Comparison of ENCODE assay signal across 8 cellular contexts in genomic region chr21:33231526-33231925, GRCh38. TPM values are rescaled to one million over a fixed set of nuclear protein-coding genes. Genes with fewer than 3 reads are reported as not detected.
DNase-seq lines count a peak whose midpoint lies in the region; ATAC-seq, FAIRE-seq and TF ChIP-seq lines count a peak whose summit lies in the region.

No MANE protein-coding gene starts in this region.

- no peaks in the 10 kb centered on the region for H4K20me1 ChIP-seq in GM23248 (ENCODE audit: insufficient read depth)

- H3K9me3 ChIP-seq in GM23248 (ENCODE audit: low read depth) = no peaks in the 10 kb centered on the region

- 89 to 91% methylated on average over 8 of the region's 8 CpGs for whole genome bisulfite sequencing in GM23248 (ENCODE audit: low coverage in 1 of 2, low lambda C conversion rate in 2 of 2, missing lambda C conversion rate in 2 of 2), 2 experiments

- peak; percentile 66 for ATAC-seq in activated CD8-positive, alpha-beta T cell treated with anti-CD3 and anti-CD28 coated beads for 36 hours
- ATAC-seq in foreskin keratinocyte (no peak), GM19452 (IDR thresholded peaks at IDR 0.05; ENCODE audit: unreplicated experiment) (no peak)

- peak overlapping the region; percentile 92 for H3K4me2 ChIP-seq in GM23248 (ENCODE audit: unreplicated experiment)

- H3K4me1 Mint-ChIP-seq in activated CD8-positive, alpha-beta T cell treated with anti-CD3 and anti-CD28 coated beads for 36 hours (ENCODE audit: low read depth) = peaks cover 59% of the 10 kb centered on the region

- CTCF ChIA-PET in activated CD8-positive, alpha-beta T cell treated with anti-CD3 and anti-CD28 coated beads for 36 hours (lab: Charles Lee) = interaction anchor here (1.2 to 1.4 kb wide), 2 partner anchors 93 to 130 kb away, joined by 3 to 4 read pairs; partner anchors contain the start of gene IFNAR1

- no peaks in the 10 kb centered on the region for H3K27me3 Mint-ChIP-seq in activated CD8-positive, alpha-beta T cell treated with anti-CD3 and anti-CD28 coated beads for 36 hours

- H2AFZ ChIP-seq in GM23248 = no peak overlapping the region

- DNase-seq in GM23248 = no peak
- peak; percentile 75 for DNase-seq in activated CD8-positive, alpha-beta T cell treated with anti-CD3 and anti-CD28 coated beads for 36 hours
- DNase-seq in foreskin keratinocyte = no peak
- DNase-seq in stimulated activated CD4-positive, alpha-beta T cell treated with anti-CD3 and anti-CD28 coated beads, Interleukin-4, amount 100 ng/mL, for 4 hours = peak; percentile 38 to 44
- DNase-seq in HTR-8/SVneo (ENCODE audit: insufficient read length, low spot score) = no peak
- no peak for DNase-seq in NOMO-1 treated with DMSO at 0.1 percent for 48 hours (lab: John Stamatoyannopoulos, UW; ENCODE audit: unreplicated experiment)
- DNase-seq in DMS153 (lab: John Stamatoyannopoulos, UW) = no peak

- H3K36me3 Mint-ChIP-seq in activated CD8-positive, alpha-beta T cell treated with anti-CD3 and anti-CD28 coated beads for 36 hours (ENCODE audit: low read depth) = peaks cover 25% of the 10 kb centered on the region

- H3K9ac ChIP-seq in GM23248 = peak overlapping the region; percentile 97; the same call in 1 of the 2 replicates

- H3K9me3 Mint-ChIP-seq in activated CD8-positive, alpha-beta T cell treated with anti-CD3 and anti-CD28 coated beads for 36 hours = no peaks in the 10 kb centered on the region

- no peaks in the 10 kb centered on the region for H3K9me2 ChIP-seq in GM23248 (ENCODE audit: insufficient read depth)

- H3K27ac ChIP-seq in GM23248 (no peak overlapping the region), foreskin keratinocyte (peak overlapping the region; percentile 93)

- in situ Hi-C loops in GM23248 (cut with MboI) = no loop called here

- H3K27me3 ChIP-seq in GM23248 (replicated peaks; ENCODE audit: insufficient read depth) (no peaks in the 10 kb centered on the region), foreskin keratinocyte (no peaks in the 10 kb centered on the region)

- FAIRE-seq in HTR-8/SVneo (lab: Jason Lieb, UNC) = no peak

- H3K79me2 ChIP-seq in GM23248 (ENCODE audit: insufficient read depth) = peaks cover 50% of the 10 kb centered on the region

- 0 out of 2 replicates have a peak, but pooled peaks cover 4% of the 10 kb centered on the region for H3F3A ChIP-seq in GM23248 (ENCODE audit: insufficient read depth)

- TF ChIP-seq CTCF in activated CD8-positive, alpha-beta T cell treated with anti-CD3 and anti-CD28 coated beads for 36 hours (IDR thresholded peaks at IDR 0.05) = no peak
- no peak for TF ChIP-seq CTCF in foreskin keratinocyte (conservative IDR thresholded peaks at IDR 0.05)

- intact Hi-C loops in activated CD8-positive, alpha-beta T cell treated with anti-CD3 and anti-CD28 coated beads for 36 hours (cut with micrococcal nuclease) = no loop called here

- H3K27ac Mint-ChIP-seq in activated CD8-positive, alpha-beta T cell treated with anti-CD3 and anti-CD28 coated beads for 36 hours = peak overlapping the region; percentile 90

- no peaks in the 10 kb centered on the region for H3K36me3 ChIP-seq in GM23248 (ENCODE audit: low read depth)

- H3K4me3 Mint-ChIP-seq in activated CD8-positive, alpha-beta T cell treated with anti-CD3 and anti-CD28 coated beads for 36 hours = peak overlapping the region; percentile 87

- peak overlapping the region; percentile 93 for H3K4me3 ChIP-seq in GM23248

- H3K4me1 ChIP-seq in GM23248 (ENCODE audit: insufficient read depth) (peaks cover 5% of the 10 kb centered on the region; the same call in 1 of the 2 replicates), foreskin keratinocyte (peaks cover 5% of the 10 kb centered on the region)

- POLR2A ChIA-PET in activated CD8-positive, alpha-beta T cell treated with anti-CD3 and anti-CD28 coated beads for 36 hours (lab: Charles Lee) = interaction anchor here (1.0 to 1.5 kb wide), 3 partner anchors 13 to 34 kb away, joined by 4 to 10 read pairs (median 4); partner anchors contain the start of gene IL10RB

RNA-seq across cellular contexts. Expression of gene IFNAR2, which starts 1.8 kb away (rescaled TPM):
- total RNA-seq in GM23248 (2014; rRNA removed; shearing (Covaris generic)) = 4.0 and 4.3 TPM in 2 replicates
- polyA plus RNA-seq in GM23248 (2016; fragmentation: Nextera tagmentation; extraction: Ambion mirVana) (19.1 and 21.8 TPM in 2 replicates), foreskin keratinocyte (11.3 and 11.8 TPM in 2 replicates)
- total RNA-seq in activated CD8-positive, alpha-beta T cell treated with anti-CD3 and anti-CD28 coated beads for 36 hours = 10 to 100 TPM; 34.3 to 38.6 TPM
- total RNA-seq in foreskin keratinocyte = 8.4 and 10.9 TPM in 2 replicates

RNA-seq across cellular contexts. Expression of gene IL10RB, which starts 34.6 kb away (rescaled TPM):
- total RNA-seq in GM23248 (2014; rRNA removed; shearing (Covaris generic)) = 49.3 and 50.6 TPM in 2 replicates
- polyA plus RNA-seq in GM23248 (2016; fragmentation: Nextera tagmentation; extraction: Ambion mirVana) = 52.4 and 56.8 TPM in 2 replicates
- 10 to 100 TPM; 25.0 to 30.5 TPM for total RNA-seq in activated CD8-positive, alpha-beta T cell treated with anti-CD3 and anti-CD28 coated beads for 36 hours
- total RNA-seq in foreskin keratinocyte = 26.0 and 26.6 TPM in 2 replicates
- 20.8 and 23.3 TPM in 2 replicates for polyA plus RNA-seq in foreskin keratinocyte

Comparison
In these comparisons a context has a peak if more than half of its experiments do, and no peak if none do; other contexts are left out.
1. DNase-seq: peak in activated CD8-positive, alpha-beta T cell treated with anti-CD3 and anti-CD28 coated beads for 36 hours (single experiment) and stimulated activated CD4-positive, alpha-beta T cell treated with anti-CD3 and anti-CD28 coated beads, Interleukin-4, amount 100 ng/mL, for 4 hours (2 of 2); none in GM23248 (single experiment), foreskin keratinocyte (0 of 2), HTR-8/SVneo (single experiment), NOMO-1 treated with DMSO at 0.1 percent for 48 hours (single experiment) and DMS153 (single experiment).